ENCODE assay signal across 1 cellular context in the genomic region with DNA sequence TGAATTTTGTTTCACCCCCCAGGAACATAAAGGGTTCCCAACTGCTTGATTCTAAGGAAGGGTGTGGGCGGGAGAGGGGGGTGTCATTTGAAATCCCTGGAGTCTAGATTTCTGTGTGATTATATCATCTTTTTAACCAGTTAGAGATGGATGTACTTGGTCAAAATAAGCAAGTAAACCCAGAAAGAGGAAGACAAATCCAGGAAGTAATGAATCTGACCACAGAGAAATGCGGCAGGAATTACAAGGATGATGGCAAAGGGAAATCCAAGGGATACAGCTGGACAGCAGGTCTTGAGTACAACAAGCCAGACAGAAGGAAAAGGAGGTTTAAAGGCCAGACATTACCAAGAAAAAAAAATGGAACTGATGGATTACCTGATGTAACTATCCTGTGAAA.
TF ChIP-seq lines count a peak whose summit lies in the region.

No MANE protein-coding gene starts in this region.

TF ChIP-seq in WTC11, 78 proteins besides CTCF, POLR2A, EP300 and RAD21 (continued from another document):
- TF ChIP-seq, protein P1, sequence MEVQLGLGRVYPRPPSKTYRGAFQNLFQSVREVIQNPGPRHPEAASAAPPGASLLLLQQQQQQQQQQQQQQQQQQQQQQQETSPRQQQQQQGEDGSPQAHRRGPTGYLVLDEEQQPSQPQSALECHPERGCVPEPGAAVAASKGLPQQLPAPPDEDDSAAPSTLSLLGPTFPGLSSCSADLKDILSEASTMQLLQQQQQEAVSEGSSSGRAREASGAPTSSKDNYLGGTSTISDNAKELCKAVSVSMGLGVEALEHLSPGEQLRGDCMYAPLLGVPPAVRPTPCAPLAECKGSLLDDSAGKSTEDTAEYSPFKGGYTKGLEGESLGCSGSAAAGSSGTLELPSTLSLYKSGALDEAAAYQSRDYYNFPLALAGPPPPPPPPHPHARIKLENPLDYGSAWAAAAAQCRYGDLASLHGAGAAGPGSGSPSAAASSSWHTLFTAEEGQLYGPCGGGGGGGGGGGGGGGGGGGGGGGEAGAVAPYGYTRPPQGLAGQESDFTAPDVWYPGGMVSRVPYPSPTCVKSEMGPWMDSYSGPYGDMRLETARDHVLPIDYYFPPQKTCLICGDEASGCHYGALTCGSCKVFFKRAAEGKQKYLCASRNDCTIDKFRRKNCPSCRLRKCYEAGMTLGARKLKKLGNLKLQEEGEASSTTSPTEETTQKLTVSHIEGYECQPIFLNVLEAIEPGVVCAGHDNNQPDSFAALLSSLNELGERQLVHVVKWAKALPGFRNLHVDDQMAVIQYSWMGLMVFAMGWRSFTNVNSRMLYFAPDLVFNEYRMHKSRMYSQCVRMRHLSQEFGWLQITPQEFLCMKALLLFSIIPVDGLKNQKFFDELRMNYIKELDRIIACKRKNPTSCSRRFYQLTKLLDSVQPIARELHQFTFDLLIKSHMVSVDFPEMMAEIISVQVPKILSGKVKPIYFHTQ (CRISPR knock-in tag; IDR thresholded peaks at IDR 0.05) = no peak
- TF ChIP-seq MYBL2 (CRISPR knock-in tag; IDR thresholded peaks at IDR 0.05) (no peak), NR1H2 (CRISPR knock-in tag; IDR thresholded peaks at IDR 0.05) (no peak), CBFB (CRISPR knock-in tag; IDR thresholded peaks at IDR 0.05; ENCODE audit: low read depth) (no peak), ZNF263 (CRISPR knock-in tag; IDR thresholded peaks at IDR 0.05; ENCODE audit: low read depth) (no peak)
- TF ChIP-seq, protein P2, sequence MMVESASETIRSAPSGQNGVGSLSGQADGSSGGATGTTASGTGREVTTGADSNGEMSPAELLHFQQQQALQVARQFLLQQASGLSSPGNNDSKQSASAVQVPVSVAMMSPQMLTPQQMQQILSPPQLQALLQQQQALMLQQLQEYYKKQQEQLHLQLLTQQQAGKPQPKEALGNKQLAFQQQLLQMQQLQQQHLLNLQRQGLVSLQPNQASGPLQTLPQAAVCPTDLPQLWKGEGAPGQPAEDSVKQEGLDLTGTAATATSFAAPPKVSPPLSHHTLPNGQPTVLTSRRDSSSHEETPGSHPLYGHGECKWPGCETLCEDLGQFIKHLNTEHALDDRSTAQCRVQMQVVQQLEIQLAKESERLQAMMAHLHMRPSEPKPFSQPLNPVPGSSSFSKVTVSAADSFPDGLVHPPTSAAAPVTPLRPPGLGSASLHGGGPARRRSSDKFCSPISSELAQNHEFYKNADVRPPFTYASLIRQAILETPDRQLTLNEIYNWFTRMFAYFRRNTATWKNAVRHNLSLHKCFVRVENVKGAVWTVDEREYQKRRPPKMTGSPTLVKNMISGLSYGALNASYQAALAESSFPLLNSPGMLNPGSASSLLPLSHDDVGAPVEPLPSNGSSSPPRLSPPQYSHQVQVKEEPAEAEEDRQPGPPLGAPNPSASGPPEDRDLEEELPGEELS (CRISPR knock-in tag; IDR thresholded peaks at IDR 0.05) = no peak
- TF ChIP-seq, protein P3, sequence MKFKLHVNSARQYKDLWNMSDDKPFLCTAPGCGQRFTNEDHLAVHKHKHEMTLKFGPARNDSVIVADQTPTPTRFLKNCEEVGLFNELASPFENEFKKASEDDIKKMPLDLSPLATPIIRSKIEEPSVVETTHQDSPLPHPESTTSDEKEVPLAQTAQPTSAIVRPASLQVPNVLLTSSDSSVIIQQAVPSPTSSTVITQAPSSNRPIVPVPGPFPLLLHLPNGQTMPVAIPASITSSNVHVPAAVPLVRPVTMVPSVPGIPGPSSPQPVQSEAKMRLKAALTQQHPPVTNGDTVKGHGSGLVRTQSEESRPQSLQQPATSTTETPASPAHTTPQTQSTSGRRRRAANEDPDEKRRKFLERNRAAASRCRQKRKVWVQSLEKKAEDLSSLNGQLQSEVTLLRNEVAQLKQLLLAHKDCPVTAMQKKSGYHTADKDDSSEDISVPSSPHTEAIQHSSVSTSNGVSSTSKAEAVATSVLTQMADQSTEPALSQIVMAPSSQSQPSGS (CRISPR knock-in tag; IDR thresholded peaks at IDR 0.05; ENCODE audit: borderline replicate concordance, low read depth) = no peak
- TF ChIP-seq, protein P4, sequence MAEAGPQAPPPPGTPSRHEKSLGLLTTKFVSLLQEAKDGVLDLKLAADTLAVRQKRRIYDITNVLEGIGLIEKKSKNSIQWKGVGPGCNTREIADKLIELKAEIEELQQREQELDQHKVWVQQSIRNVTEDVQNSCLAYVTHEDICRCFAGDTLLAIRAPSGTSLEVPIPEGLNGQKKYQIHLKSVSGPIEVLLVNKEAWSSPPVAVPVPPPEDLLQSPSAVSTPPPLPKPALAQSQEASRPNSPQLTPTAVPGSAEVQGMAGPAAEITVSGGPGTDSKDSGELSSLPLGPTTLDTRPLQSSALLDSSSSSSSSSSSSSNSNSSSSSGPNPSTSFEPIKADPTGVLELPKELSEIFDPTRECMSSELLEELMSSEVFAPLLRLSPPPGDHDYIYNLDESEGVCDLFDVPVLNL (CRISPR knock-in tag; IDR thresholded peaks at IDR 0.05; ENCODE audit: borderline replicate concordance, low read depth) = no peak
